In genomic region chr10:70283445-70284399, GRCh38 we compare ENCODE assay signal across 1 cellular context.
TF ChIP-seq lines count a peak whose summit lies in the region.

Gene NPFFR1 (minus strand): TSS chr10:70284004. CDS start chr10:70283676, 328 bp downstream.

TF ChIP-seq in HepG2, 621 proteins besides CTCF, POLR2A, EP300 and RAD21 (continued from another document):
- TF ChIP-seq HMGXB4 (CRISPR knock-in tag; IDR thresholded peaks at IDR 0.05; ENCODE audit: borderline replicate concordance in 1 of 2, low read depth in 1 of 2): 0 out of 4 replicates have a peak, but pooled peaks of 1 of the 2 experiments have one; percentile 30
- TF ChIP-seq BATF2 (CRISPR knock-in tag; IDR thresholded peaks at IDR 0.05): 0 out of 2 replicates have a peak, but pooled peaks have one; percentile 20
- TF ChIP-seq MTA1 (CRISPR knock-in tag; IDR thresholded peaks at IDR 0.05; ENCODE audit: borderline replicate concordance): peak; percentile 54; the same call in 1 of the 2 replicates
- peak; percentile 46; the same call in 1 of the 2 replicates for TF ChIP-seq ZBTB38 (CRISPR knock-in tag; IDR thresholded peaks at IDR 0.05)
- 0 out of 2 replicates have a peak, but pooled peaks have one; percentile 29 for TF ChIP-seq HIC2 (CRISPR knock-in tag; IDR thresholded peaks at IDR 0.05; ENCODE audit: low read depth)
- TF ChIP-seq ZNF687 (CRISPR knock-in tag; IDR thresholded peaks at IDR 0.05): peak; percentile 60; the same call in 1 of the 2 replicates
- TF ChIP-seq UBTF (CRISPR knock-in tag; IDR thresholded peaks at IDR 0.05): peak; percentile 21; the same call in 1 of the 2 replicates
- peak; percentile 56 for TF ChIP-seq STAG1 (CRISPR knock-in tag; IDR thresholded peaks at IDR 0.05)
- peak; percentile 84 for TF ChIP-seq ZSCAN25 (CRISPR knock-in tag; IDR thresholded peaks at IDR 0.05)
- 0 out of 2 replicates have a peak, but pooled peaks have one; percentile 4 for TF ChIP-seq HDAC1 (CRISPR knock-in tag; IDR thresholded peaks at IDR 0.05)
- no peak for TF ChIP-seq ZGPAT (CRISPR knock-in tag; IDR thresholded peaks at IDR 0.05)
